Comparison of ENCODE assay signal across 21 cellular contexts in the genomic region with DNA sequence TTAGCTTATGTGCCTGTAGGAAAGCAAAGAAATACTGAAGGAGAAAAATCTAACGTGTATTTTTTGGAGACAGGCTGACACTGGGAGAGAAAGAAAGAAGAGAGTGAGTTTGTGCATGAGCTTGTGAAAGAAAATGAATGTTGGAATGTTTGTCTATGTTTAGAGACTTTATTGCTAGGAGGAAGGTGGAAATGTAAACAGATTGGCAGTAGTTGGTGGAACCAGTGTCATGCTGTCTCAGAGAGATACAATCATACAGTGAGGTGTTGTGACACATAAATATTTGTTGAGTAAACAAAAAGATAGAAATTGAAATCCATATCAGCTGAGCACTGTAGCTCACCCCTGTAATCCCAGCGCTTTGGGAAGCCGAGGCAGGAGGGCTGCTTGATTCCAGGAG.
DNase-seq lines count a peak whose midpoint lies in the region; ATAC-seq and TF ChIP-seq lines count a peak whose summit lies in the region.
"Had no signal": no experiment of that assay in that cellular context is flagged by ENCODE, and none has a peak within 500 bp of the region (broad histone marks: within the 10 kb centered on the region; RNA-seq: fewer than 3 reads in every experiment).

No MANE protein-coding gene starts in this region.

- no peaks in the 10 kb centered on the region for H3K9me3 ChIP-seq in prostate gland
- H3K9me3 ChIP-seq: BLaER1, HAP-1 had no signal

- no peak for TF ChIP-seq CTCF in prostate gland (IDR thresholded peaks at IDR 0.05)

- no peak overlapping the region for H3K4me3 ChIP-seq in prostate gland
- H3K4me3 ChIP-seq: BLaER1, GM12878, HAP-1 had no signal

- 36% methylated on average over 3 of the region's 3 CpGs for WGBS in prostate gland

- H3K27ac ChIP-seq in prostate gland, result peak overlapping the region in 1 of 2 donors; percentile 4
- H3K27ac ChIP-seq: 22Rv1, BLaER1, C4-2B had no signal

- DNase-seq in NCI-H345 (lab: John Stamatoyannopoulos, UW) (peak; percentile 30), NCI-H345 treated with DMSO at 0.1 percent for 48 hours (lab: John Stamatoyannopoulos, UW; ENCODE audit: unreplicated experiment) (no peak), COLO668 (lab: John Stamatoyannopoulos, UW; ENCODE audit: unreplicated experiment) (peak; percentile 10), HuH-7 (ENCODE audit: low spot score) (peak; percentile 55), prostate gland (ENCODE audit: low spot score) (peak; percentile 13)
- DNase-seq: Calu3; CD4-positive, CD25-positive, alpha-beta regulatory T cell; CD8-positive, alpha-beta T cell; COR-L47; DMS79; EL; GDM1; GOT3; HFFc6 had no signal

- no peaks in the 10 kb centered on the region for H3K27me3 ChIP-seq in prostate gland (replicated peaks; ENCODE audit: insufficient read depth)
- H3K27me3 ChIP-seq: BLaER1 had no signal

- H3K4me1 ChIP-seq in prostate gland (replicated peaks), result no peaks in the 10 kb centered on the region
- H3K4me1 ChIP-seq: BLaER1, HAP-1 had no signal

- TF ChIP-seq POLR2A in prostate gland (IDR thresholded peaks at IDR 0.05), result no peak

- no peak for ATAC-seq in GM21360 (IDR thresholded peaks at IDR 0.05; ENCODE audit: unreplicated experiment)
- no peak for ATAC-seq in GM21423 (IDR thresholded peaks at IDR 0.05; ENCODE audit: unreplicated experiment)
- ATAC-seq: CD8-positive, alpha-beta T cell; GM12878 had no signal

- H3K36me3 ChIP-seq in prostate gland, result no peaks in the 10 kb centered on the region
- H3K36me3 ChIP-seq: BLaER1, HAP-1 had no signal

- intact Hi-C loops in prostate gland (cut with DNase I), result no loop called here
